In the genomic region with DNA sequence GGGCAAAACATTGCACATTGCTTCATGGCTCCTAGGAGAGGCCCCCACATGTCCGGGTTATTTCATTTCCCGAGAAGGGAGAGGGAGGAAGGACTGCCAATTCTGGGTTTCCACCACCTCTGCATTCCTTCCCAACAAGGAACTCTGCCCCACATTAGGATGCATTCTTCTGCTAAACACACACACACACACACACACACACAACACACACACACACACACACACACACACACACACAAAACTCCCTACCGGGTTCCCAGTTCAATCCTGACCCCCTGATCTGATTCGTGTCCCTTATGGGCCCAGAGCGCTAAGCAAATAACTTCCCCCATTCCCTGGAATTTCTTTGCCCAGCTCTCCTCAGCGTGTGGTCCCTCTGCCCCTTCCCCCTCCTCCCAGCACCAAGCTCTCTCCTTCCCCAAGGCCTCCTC, we compare ENCODE assay signal across 14 cellular contexts. TPM values are rescaled to one million over a fixed set of nuclear protein-coding genes. Genes with fewer than 3 reads are reported as not detected.
A peak's percentile ranks its signal among the peaks of the same experiment; 100 is the strongest.
DNase-seq lines count a peak whose midpoint lies in the region; ATAC-seq, FAIRE-seq and TF ChIP-seq lines count a peak whose summit lies in the region.
"Had no signal": no experiment of that assay in that cellular context is flagged by ENCODE, and none has a peak within 500 bp of the region (broad histone marks: within the 10 kb centered on the region; RNA-seq: fewer than 3 reads in every experiment).

No MANE protein-coding gene starts in this region.

- H3K4me2 ChIP-seq in HepG2 (ENCODE audit: low read depth, low read length), result no peak overlapping the region; the same call in 1 of the 2 replicates

- no peaks in the 10 kb centered on the region for H3K79me2 ChIP-seq in HepG2 (ENCODE audit: insufficient read depth, low read length)

- no peaks in the 10 kb centered on the region for H3K9me3 ChIP-seq in HepG2 (ENCODE audit: low read length)
- H3K9me3 ChIP-seq in right lobe of liver, result no peaks in the 10 kb centered on the region
- H3K9me3 ChIP-seq: ovary, transverse colon had no signal

- TF ChIP-seq EP300 in HepG2 (IDR thresholded peaks at IDR 0.05; ENCODE audit: low read depth in 2 of 2, low read length in 2 of 2) (no peak), HepG2 (CRISPR knock-in tag; IDR thresholded peaks at IDR 0.05; ENCODE audit: borderline replicate concordance) (no peak)

- ATAC-seq in HepG2 (no peak), right lobe of liver (no peak), HG03521 (IDR thresholded peaks at IDR 0.05; ENCODE audit: unreplicated experiment) (no peak)

- no peaks in the 10 kb centered on the region for H4K20me1 ChIP-seq in HepG2 (ENCODE audit: insufficient read depth, low read length)

- H3K27me3 ChIP-seq in HepG2 (ENCODE audit: control insufficient read depth in 1 of 2, insufficient read depth in 2 of 2, low read length in 2 of 2) (no peaks in the 10 kb centered on the region; a peak in 1 of 5 replicates), right lobe of liver (no peaks in the 10 kb centered on the region)
- H3K27me3 ChIP-seq: ovary, transverse colon had no signal

- no peak for TF ChIP-seq POLR2A in HepG2 (IDR thresholded peaks at IDR 0.05; ENCODE audit: insufficient read depth in 1 of 2, low read depth in 2 of 2, low read length in 2 of 2)
- TF ChIP-seq POLR2A in right lobe of liver (IDR thresholded peaks at IDR 0.05), result no peak

- FAIRE-seq in HepG2 (lab: Jason Lieb, UNC), result peak; percentile 34

- in situ Hi-C loops in HepG2 (cut with HindIII; ENCODE audit: extremely low pct_ligation_motif_present, low pct_unique_long_range_greater_than_20kb), result no loop called here

- WGBS in HepG2 (ENCODE audit: low lambda C conversion rate), result 14% methylated on average over 6 of the region's 6 CpGs
- 46% methylated on average over 4 of the region's 6 CpGs for WGBS in right lobe of liver (ENCODE audit: insufficient coverage, low coverage, low lambda C conversion rate, missing lambda C conversion rate)

- TF ChIP-seq CTCF in HepG2 (CRISPR knock-in tag; IDR thresholded peaks at IDR 0.05) (no peak), right lobe of liver (IDR thresholded peaks at IDR 0.05) (no peak), choroid plexus epithelial cell (conservative IDR thresholded peaks at IDR 0.05; ENCODE audit: low read depth, low read length) (no peak)

- intact Hi-C loops in HepG2 (cut with micrococcal nuclease; ENCODE audit: unreplicated experiment), result no loop called here
- intact Hi-C loops in right lobe of liver (cut with DNase I), result no loop called here

- TF ChIP-seq RAD21 in HepG2 (CRISPR knock-in tag; IDR thresholded peaks at IDR 0.05), result no peak

- BruUV-seq in HepG2 (replicated peaks; lab: Mats Ljungman, UMichigan), result no TSS peak

- no peak overlapping the region for H3K27ac ChIP-seq in HepG2 (ENCODE audit: extremely low read length, insufficient read depth, low read length)
- no peak overlapping the region for H3K27ac ChIP-seq in right lobe of liver
- H3K27ac ChIP-seq: ovary, transverse colon had no signal

- DNase-seq in HepG2 (ENCODE audit: low spot score), result no peak
- no peak for DNase-seq in right lobe of liver
- peak; percentile 64 for DNase-seq in choroid plexus epithelial cell (ENCODE audit: low read depth)
- peak; percentile 71 for DNase-seq in iPS-NIHi11 (ENCODE audit: low spot score)
- DNase-seq in HPDE6-E6E7 (ENCODE audit: extremely low spot score), result no peak
- DNase-seq in NCI-H187 (lab: John Stamatoyannopoulos, UW), result no peak
- no peak for DNase-seq in hypothalamus (lab: John Stamatoyannopoulos, UW)
- DNase-seq: activated naive CD4-positive, alpha-beta T cell treated with anti-CD3 and anti-CD28 coated beads, Interleukin-2, amount 50 U/mL, for 16 hours; DND-41; NCI-H1417 treated with DMSO at 0.1 percent for 48 hours; ovary; transverse colon had no signal

- H3K4me3 ChIP-seq in HepG2 (replicated peaks in 1 of 3; ENCODE audit: insufficient read depth in 1 of 3, low read depth in 2 of 3, low read length in 3 of 3), result no peak overlapping the region; a peak in 1 of 6 replicates
- H3K4me3 ChIP-seq in right lobe of liver, result no peak overlapping the region
- H3K4me3 ChIP-seq in choroid plexus epithelial cell (ENCODE audit: low read depth, low read length), result no peak overlapping the region
- H3K4me3 ChIP-seq: ovary, transverse colon had no signal

- H2AFZ ChIP-seq in HepG2 (ENCODE audit: low read length), result no peak overlapping the region

- H3K36me3 ChIP-seq in HepG2 (replicated peaks in 1 of 2; ENCODE audit: control insufficient read depth in 1 of 2, insufficient read depth in 2 of 2, low read length in 2 of 2) (no peaks in the 10 kb centered on the region), right lobe of liver (no peaks in the 10 kb centered on the region)
- H3K36me3 ChIP-seq: ovary, transverse colon had no signal

- peaks cover 53% of the 10 kb centered on the region for H3K4me1 ChIP-seq in HepG2 (ENCODE audit: insufficient read depth, low read length)
- peaks cover 0 to 7% (median 0%) of the 10 kb centered on the region in 4 donors for H3K4me1 ChIP-seq in right lobe of liver
- H3K4me1 ChIP-seq: transverse colon had no signal

- POLR2A ChIA-PET in HepG2 (lab: Yijun Ruan, JAX), result interaction anchor here (1.5 kb wide), 1 partner anchor 66 kb away, joined by 4 read pairs; no protein-coding TSS in a partner anchor

- CTCF ChIA-PET in HepG2 (lab: Yijun Ruan, JAX; ENCODE audit: low intra/inter-chr PET ratio, low total read pairs), result no interaction called here

- H3K9ac ChIP-seq in HepG2 (ENCODE audit: insufficient read depth, low read depth, low read length), result no peak overlapping the region

TF ChIP-seq in HepG2, 621 proteins besides CTCF, POLR2A, EP300 and RAD21 (continues in another document):
- no peak for TF ChIP-seq JARID2 (CRISPR knock-in tag; IDR thresholded peaks at IDR 0.05; ENCODE audit: insufficient replicate concordance)

RNA-seq across cellular contexts. Expression of a gene that starts 1.9 kb away (rescaled TPM):
- total RNA-seq in HepG2 (2016; rRNA removed; fragmentation: Illumina TruSeq; extraction: Trizol) (not detected in 2 replicates), right lobe of liver (not detected)
- total RNA-seq in HepG2 (2016; cell fraction: cytosol; rRNA removed; fragmentation: Illumina TruSeq; extraction: Trizol; ENCODE audit: low read depth), result not detected in 2 replicates
- total RNA-seq in HepG2 (2016; cell fraction: insoluble cytoplasmic fraction; rRNA removed; fragmentation: Illumina TruSeq; extraction: Trizol), result not detected in 2 replicates
- total RNA-seq in HepG2 (2016; cell fraction: membrane; rRNA removed; fragmentation: Illumina TruSeq; extraction: Trizol), result not detected in 2 replicates
- total RNA-seq in HepG2 (2016; cell fraction: nucleus; rRNA removed; fragmentation: Illumina TruSeq; extraction: Trizol), result not detected in 2 replicates
- not detected in 2 replicates for polyA plus RNA-seq in HepG2 (2011; rRNA removed)
- polyA plus RNA-seq in HepG2 (2011; cell fraction: cytosol; rRNA removed), result not detected in 2 replicates
- polyA plus RNA-seq in HepG2 (2011; cell fraction: nucleus; rRNA removed), result 0.05 TPM in 1 of 2 replicates, not detected in the other
- not detected in 2 replicates for polyA plus RNA-seq in HepG2 (2012)
- not detected in 2 replicates for polyA plus RNA-seq in HepG2 (2016; cell fraction: cytosol; fragmentation: Illumina TruSeq; extraction: Trizol; ENCODE audit: low read depth)
- not detected in 2 replicates for polyA plus RNA-seq in HepG2 (2016; cell fraction: insoluble cytoplasmic fraction; fragmentation: Illumina TruSeq; extraction: Trizol; ENCODE audit: low read depth)
- not detected in 2 replicates for polyA plus RNA-seq in HepG2 (2016; cell fraction: membrane; fragmentation: Illumina TruSeq; extraction: Trizol; ENCODE audit: low read depth)
- polyA plus RNA-seq in HepG2 (2016; cell fraction: nucleus; fragmentation: Illumina TruSeq; extraction: Trizol; ENCODE audit: insufficient read depth, low read depth), result not detected in 2 replicates
- polyA minus RNA-seq in HepG2 (2011; rRNA and poly(A)+ RNA removed; ENCODE audit: low replicate concordance), result not detected in 2 replicates
- not detected in 2 replicates for polyA minus RNA-seq in HepG2 (2011; cell fraction: cytosol; rRNA and poly(A)+ RNA removed)
- not detected in 2 replicates for polyA minus RNA-seq in HepG2 (2011; cell fraction: nucleus; rRNA and poly(A)+ RNA removed)
- total RNA-seq: glomerular endothelial cell, transverse colon had no signal
- polyA plus RNA-seq: ovary had no signal

RNA-seq across cellular contexts. Expression of a gene that starts 12.6 kb away (rescaled TPM):
- total RNA-seq in HepG2 (2016; rRNA removed; fragmentation: Illumina TruSeq; extraction: Trizol), result not detected in 2 replicates
- not detected in 2 replicates for total RNA-seq in HepG2 (2016; cell fraction: cytosol; rRNA removed; fragmentation: Illumina TruSeq; extraction: Trizol; ENCODE audit: low read depth)
- not detected in 2 replicates for total RNA-seq in HepG2 (2016; cell fraction: insoluble cytoplasmic fraction; rRNA removed; fragmentation: Illumina TruSeq; extraction: Trizol)
- not detected in 2 replicates for total RNA-seq in HepG2 (2016; cell fraction: membrane; rRNA removed; fragmentation: Illumina TruSeq; extraction: Trizol)
- total RNA-seq in HepG2 (2016; cell fraction: nucleus; rRNA removed; fragmentation: Illumina TruSeq; extraction: Trizol), result not detected in 2 replicates
- polyA plus RNA-seq in HepG2 (2011; rRNA removed), result 0.08 TPM in 1 of 2 replicates, not detected in the other
- 0.09 and 0.12 TPM in 2 replicates for polyA plus RNA-seq in HepG2 (2011; cell fraction: cytosol; rRNA removed)
- not detected in 2 replicates for polyA plus RNA-seq in HepG2 (2011; cell fraction: nucleus; rRNA removed)
- not detected in 2 replicates for polyA plus RNA-seq in HepG2 (2012)
- not detected in 2 replicates for polyA plus RNA-seq in HepG2 (2016; cell fraction: cytosol; fragmentation: Illumina TruSeq; extraction: Trizol; ENCODE audit: low read depth)
- not detected in 2 replicates for polyA plus RNA-seq in HepG2 (2016; cell fraction: insoluble cytoplasmic fraction; fragmentation: Illumina TruSeq; extraction: Trizol; ENCODE audit: low read depth)
- not detected in 2 replicates for polyA plus RNA-seq in HepG2 (2016; cell fraction: membrane; fragmentation: Illumina TruSeq; extraction: Trizol; ENCODE audit: low read depth)
- polyA plus RNA-seq in HepG2 (2016; cell fraction: nucleus; fragmentation: Illumina TruSeq; extraction: Trizol; ENCODE audit: insufficient read depth, low read depth), result not detected in 2 replicates
- not detected in 2 replicates for polyA minus RNA-seq in HepG2 (2011; rRNA and poly(A)+ RNA removed; ENCODE audit: low replicate concordance)
- not detected in 2 replicates for polyA minus RNA-seq in HepG2 (2011; cell fraction: cytosol; rRNA and poly(A)+ RNA removed)
- not detected in 2 replicates for polyA minus RNA-seq in HepG2 (2011; cell fraction: nucleus; rRNA and poly(A)+ RNA removed)
- not detected for total RNA-seq in right lobe of liver
- total RNA-seq: glomerular endothelial cell, ovary, transverse colon had no signal

Comparison
In these comparisons a context has a peak if more than half of its experiments do, and no peak if none do; other contexts are left out.
1. DNase-seq: peak in choroid plexus epithelial cell (single experiment) and iPS-NIHi11 (single experiment); none in HepG2 (single experiment), right lobe of liver (0 of 3), HPDE6-E6E7 (single experiment), NCI-H187 (0 of 2) and hypothalamus (0 of 51).